15 cellular contexts compared by ENCODE assay signal in genomic region chr3:128328546-128329458, GRCh38.
"Had no signal": no experiment of that assay in that cellular context is flagged by ENCODE, and none has a peak within 500 bp of the region (broad histone marks: within the 10 kb centered on the region; RNA-seq: fewer than 3 reads in every experiment).

No MANE protein-coding gene starts in this region.

- H3K27ac ChIP-seq: pancreas, transverse colon had no signal

- H3K36me3 Mint-ChIP-seq: activated CD4-positive, alpha-beta memory T cell treated with anti-CD3 and anti-CD28 coated beads for 36 hours; activated CD8-positive, alpha-beta memory T cell treated with anti-CD3 and anti-CD28 coated beads, Interleukin-2, amount 10 ng/mL, durations not matched to agents 7 days and 5 days had no signal

- H3K27ac Mint-ChIP-seq: activated CD4-positive, alpha-beta memory T cell treated with anti-CD3 and anti-CD28 coated beads for 36 hours; activated CD4-positive, alpha-beta T cell treated with anti-CD3 and anti-CD28 coated beads for 36 hours; activated CD8-positive, alpha-beta memory T cell treated with anti-CD3 and anti-CD28 coated beads, Interleukin-2, amount 10 ng/mL, durations not matched to agents 7 days and 5 days; activated T-cell treated with anti-CD3 and anti-CD28 coated beads, Interleukin-2, amount 50 U/mL, for 72 hours had no signal

- H3K27me3 ChIP-seq: pancreas, transverse colon had no signal

- H3K4me3 Mint-ChIP-seq: activated CD4-positive, alpha-beta memory T cell treated with anti-CD3 and anti-CD28 coated beads for 36 hours; activated CD4-positive, alpha-beta T cell treated with anti-CD3 and anti-CD28 coated beads for 36 hours; activated CD8-positive, alpha-beta memory T cell treated with anti-CD3 and anti-CD28 coated beads, Interleukin-2, amount 10 ng/mL, durations not matched to agents 7 days and 5 days; activated T-cell treated with anti-CD3 and anti-CD28 coated beads, Interleukin-2, amount 50 U/mL, for 72 hours; neural crest cell had no signal

- H3K4me1 Mint-ChIP-seq: neural crest cell had no signal

- H3K27me3 Mint-ChIP-seq: activated CD4-positive, alpha-beta memory T cell treated with anti-CD3 and anti-CD28 coated beads for 36 hours; activated CD4-positive, alpha-beta T cell treated with anti-CD3 and anti-CD28 coated beads for 36 hours; activated CD8-positive, alpha-beta memory T cell treated with anti-CD3 and anti-CD28 coated beads, Interleukin-2, amount 10 ng/mL, durations not matched to agents 7 days and 5 days had no signal

- H3K36me3 ChIP-seq: pancreas, transverse colon had no signal

- DNase-seq: activated CD4-positive, alpha-beta memory T cell treated with anti-CD3 and anti-CD28 coated beads for 36 hours; activated CD8-positive, alpha-beta memory T cell treated with anti-CD3 and anti-CD28 coated beads, Interleukin-2, amount 10 ng/mL, durations not matched to agents 7 days and 5 days; activated naive CD4-positive, alpha-beta T cell treated with Interleukin-2 at 50 U/mL for 16 hours; activated T-cell treated with anti-CD3 and anti-CD28 coated beads, Interleukin-2, amount 50 U/mL, for 72 hours; cerebellar nuclear complex; effector memory CD4-positive, alpha-beta T cell; foreskin melanocyte; left cardiac atrium; stimulated activated CD4-positive, alpha-beta T cell treated with anti-CD3 and anti-CD28 coated beads, Interleukin-15, amount 100 ng/mL, for 24 hours; stimulated activated CD4-positive, alpha-beta T cell treated with anti-CD3 and anti-CD28 coated beads, Interleukin-4, amount 100 ng/mL, for 1 hour; stimulated activated naive CD4-positive, alpha-beta T cell treated with Interleukin-2 at 50 U/mL for 16 hours; transverse colon had no signal

- H3K9me3 ChIP-seq: pancreas, transverse colon had no signal

- H3K4me3 ChIP-seq: pancreas, transverse colon had no signal

- H3K9me3 Mint-ChIP-seq: activated CD4-positive, alpha-beta memory T cell treated with anti-CD3 and anti-CD28 coated beads for 36 hours; activated T-cell treated with anti-CD3 and anti-CD28 coated beads, Interleukin-2, amount 50 U/mL, for 72 hours; neural crest cell had no signal
